ENCODE assay signal across 24 cellular contexts in genomic region chr6:37479266-37479854, GRCh38.
"Had no signal": no experiment of that assay in that cellular context is flagged by ENCODE, and none has a peak within 500 bp of the region (broad histone marks: within the 10 kb centered on the region; RNA-seq: fewer than 3 reads in every experiment).

No MANE protein-coding gene starts in this region.

- ATAC-seq: activated CD4-positive, alpha-beta T cell treated with anti-CD3 and anti-CD28 coated beads for 36 hours; left lobe of liver; lower lobe of right lung; naive thymus-derived CD8-positive, alpha-beta T cell; stimulated activated naive CD8-positive, alpha-beta T cell treated with anti-CD3 and anti-CD28 coated beads, Interleukin-15, amount 100 ng/mL, for 72 hours had no signal

- H3K4me1 Mint-ChIP-seq: activated B cell treated with CpG ODN at 0.5 μM for 24 hours; activated naive CD4-positive, alpha-beta T cell treated with anti-CD3 and anti-CD28 coated beads, Interleukin-2, amount 50 U/mL, for 24 hours; immature natural killer cell; stimulated activated naive CD8-positive, alpha-beta T cell treated with anti-CD3 and anti-CD28 coated beads, Interleukin-15, amount 100 ng/mL, for 72 hours had no signal

- H3K27me3 ChIP-seq: hepatocyte, tibial artery had no signal

- DNase-seq: activated B cell treated with CpG ODN at 0.5 μM for 24 hours; activated CD4-positive, alpha-beta memory T cell treated with anti-CD3 and anti-CD28 coated beads, Interleukin-2, amount 10 ng/mL, durations not matched to agents 7 days and 5 days; activated CD4-positive, alpha-beta T cell treated with anti-CD3 and anti-CD28 coated beads for 36 hours; activated gamma-delta T cell treated with Interleukin-2 at 50 U/mL for 16 hours; aorta; effector CD8-positive, alpha-beta T cell; foreskin melanocyte; immature natural killer cell; lower lobe of right lung; mesendoderm; naive thymus-derived CD8-positive, alpha-beta T cell; retina; stimulated activated CD4-positive, alpha-beta T cell treated with anti-CD3 and anti-CD28 coated beads, Interleukin-12 subunit alpha, Interleukin-12 subunit beta, amount 100 ng/mL, for 4 hours; stimulated activated CD4-positive, alpha-beta T cell treated with anti-CD3 and anti-CD28 coated beads, Interleukin-4, amount 100 ng/mL, for 4 hours; stimulated activated naive CD8-positive, alpha-beta T cell treated with anti-CD3 and anti-CD28 coated beads, Interleukin-15, amount 100 ng/mL, for 72 hours had no signal

- H3K79me2 ChIP-seq: hepatocyte had no signal

- H2AFZ ChIP-seq: hepatocyte had no signal

- H3K9me3 ChIP-seq: lower lobe of right lung, tibial artery had no signal

- H3K27ac ChIP-seq: hepatocyte, lower lobe of right lung, tibial artery had no signal

- H3K4me2 ChIP-seq: hepatocyte had no signal

- H3K4me1 ChIP-seq: lower lobe of right lung had no signal

- H3K4me3 ChIP-seq: hepatocyte, lower lobe of right lung, tibial artery had no signal

- H3K27ac Mint-ChIP-seq: activated B cell treated with CpG ODN at 0.5 μM for 24 hours; activated CD4-positive, alpha-beta memory T cell treated with anti-CD3 and anti-CD28 coated beads, Interleukin-2, amount 10 ng/mL, durations not matched to agents 7 days and 5 days; activated CD4-positive, alpha-beta T cell treated with anti-CD3 and anti-CD28 coated beads for 36 hours; activated naive CD4-positive, alpha-beta T cell treated with anti-CD3 and anti-CD28 coated beads, Interleukin-2, amount 50 U/mL, for 24 hours; activated T-helper 1 cell treated with anti-CD3 and anti-CD28 coated beads, Interleukin-12 subunit alpha, Interleukin-12 subunit beta, Interleukin-2, Interleukin-4 antibody, amounts not matched to agents 30 ng/mL and 10 ng/mL and 1 ng/mL, durations not matched to agents 14 hours and 24 hours and 36 hours; dendritic cell treated with granulocyte-macrophage colony-stimulating factor and Interleukin-4, amounts not matched to agents 40 ng/mL and 50 ng/mL, for 4 days; progenitor cell of endocrine pancreas; T-helper 1 cell treated with Interleukin-12 subunit alpha and Interleukin-12 subunit beta and Interleukin-4 antibody, amounts not matched to agents 30 μg/mL and 1 μg/mL, for 36 hours had no signal

- H3K4me3 Mint-ChIP-seq: activated B cell treated with CpG ODN at 0.5 μM for 24 hours; activated CD4-positive, alpha-beta memory T cell treated with anti-CD3 and anti-CD28 coated beads, Interleukin-2, amount 10 ng/mL, durations not matched to agents 7 days and 5 days; activated CD4-positive, alpha-beta T cell treated with anti-CD3 and anti-CD28 coated beads for 36 hours; activated naive CD4-positive, alpha-beta T cell treated with anti-CD3 and anti-CD28 coated beads, Interleukin-2, amount 50 U/mL, for 24 hours; activated T-helper 1 cell treated with anti-CD3 and anti-CD28 coated beads, Interleukin-12 subunit alpha, Interleukin-12 subunit beta, Interleukin-2, Interleukin-4 antibody, amounts not matched to agents 30 ng/mL and 10 ng/mL and 1 ng/mL, durations not matched to agents 14 hours and 24 hours and 36 hours; brain; dendritic cell treated with granulocyte-macrophage colony-stimulating factor and Interleukin-4, amounts not matched to agents 40 ng/mL and 50 ng/mL, for 4 days; immature natural killer cell; naive thymus-derived CD8-positive, alpha-beta T cell; stimulated activated naive CD8-positive, alpha-beta T cell treated with anti-CD3 and anti-CD28 coated beads, Interleukin-15, amount 100 ng/mL, for 72 hours; T-helper 1 cell treated with Interleukin-12 subunit alpha and Interleukin-12 subunit beta and Interleukin-4 antibody, amounts not matched to agents 30 μg/mL and 1 μg/mL, for 36 hours had no signal

- H3K27me3 Mint-ChIP-seq: activated B cell treated with CpG ODN at 0.5 μM for 24 hours; activated CD4-positive, alpha-beta memory T cell treated with anti-CD3 and anti-CD28 coated beads, Interleukin-2, amount 10 ng/mL, durations not matched to agents 7 days and 5 days; activated CD4-positive, alpha-beta T cell treated with anti-CD3 and anti-CD28 coated beads for 36 hours; activated naive CD4-positive, alpha-beta T cell treated with anti-CD3 and anti-CD28 coated beads, Interleukin-2, amount 50 U/mL, for 24 hours; brain; dendritic cell treated with granulocyte-macrophage colony-stimulating factor and Interleukin-4, amounts not matched to agents 40 ng/mL and 50 ng/mL, for 4 days; naive thymus-derived CD8-positive, alpha-beta T cell; progenitor cell of endocrine pancreas; stimulated activated naive CD8-positive, alpha-beta T cell treated with anti-CD3 and anti-CD28 coated beads, Interleukin-15, amount 100 ng/mL, for 72 hours had no signal
